ENCODE assay signal across 16 cellular contexts in genomic region chr3:145058483-145058882, GRCh38.
DNase-seq lines count a peak whose midpoint lies in the region; ATAC-seq and TF ChIP-seq lines count a peak whose summit lies in the region.
"Had no signal": no experiment of that assay in that cellular context is flagged by ENCODE, and none has a peak within 500 bp of the region (broad histone marks: within the 10 kb centered on the region; RNA-seq: fewer than 3 reads in every experiment).

No MANE protein-coding gene starts in this region.

- H3K36me3 Mint-ChIP-seq in Caco-2 (ENCODE audit: insufficient read depth, unreplicated experiment), result no peaks in the 10 kb centered on the region

- H3K36me3 ChIP-seq in Caco-2 (ENCODE audit: control insufficient read depth, insufficient read depth, low read length), result no peaks in the 10 kb centered on the region

- H3K4me3 Mint-ChIP-seq in Caco-2 (ENCODE audit: unreplicated experiment), result no peak overlapping the region
- H3K4me3 Mint-ChIP-seq: B cell had no signal

- TF ChIP-seq POLR2A in NB4 (IDR thresholded peaks at IDR 0.05; ENCODE audit: extremely low read depth, insufficient read length), result no peak

- H3K27me3 ChIP-seq in Caco-2 (replicated peaks; ENCODE audit: control insufficient read depth, insufficient read depth, low read length), result no peaks in the 10 kb centered on the region

- no peaks in the 10 kb centered on the region for H3K4me1 ChIP-seq in Caco-2

- H3K27ac Mint-ChIP-seq in Caco-2 (ENCODE audit: unreplicated experiment), result no peak overlapping the region
- H3K27ac Mint-ChIP-seq: B cell had no signal

- POLR2A ChIA-PET in Caco-2 (lab: Charles Lee), result no interaction called here

- ATAC-seq in HG03135 (IDR thresholded peaks at IDR 0.05; ENCODE audit: unreplicated experiment) (no peak), left cardiac atrium (no peak)

- no TSS peak for BruUV-seq in Caco-2 (replicated peaks; lab: Mats Ljungman, UMichigan)

- DNase-seq in KBM-7 (peak; percentile 28), NB4 (ENCODE audit: low read depth) (peak; percentile 36), SKM-1 (lab: John Stamatoyannopoulos, UW; ENCODE audit: unreplicated experiment) (peak; percentile 22), epithelial cell of prostate (ENCODE audit: low read depth, low spot score) (peak; percentile 3), Caco-2 (no peak), NCI-H1105 (lab: John Stamatoyannopoulos, UW) (no peak), left cardiac atrium (no peak)
- DNase-seq: COR-L47, GF-D8, NCI-H1436, NCI-H1930, NCI-H345, NCI-H526, SHP77 had no signal

- in situ Hi-C loops in KBM-7 (cut with MboI; ENCODE audit: low pct_unique_long_range_greater_than_20kb, low sequenced_read_pairs), result no loop called here

- CTCF ChIA-PET in Caco-2 (lab: Charles Lee), result no interaction called here

- H3K27ac ChIP-seq in epithelial cell of prostate, result no peak overlapping the region

- TF ChIP-seq CTCF in NB4 (IDR thresholded peaks at IDR 0.05; ENCODE audit: low read depth, low read length), result no peak
- no peak for TF ChIP-seq CTCF in Caco-2 (IDR thresholded peaks at IDR 0.05; ENCODE audit: insufficient read depth in 1 of 2, low read depth in 1 of 2, low read length in 1 of 2, severe bottlenecking in 1 of 2, unreplicated experiment in 1 of 2)

- peaks cover 13% of the 10 kb centered on the region for H3K9me3 Mint-ChIP-seq in Caco-2 (ENCODE audit: unreplicated experiment)

- H3K4me3 ChIP-seq in NB4 (ENCODE audit: low read depth, low read length), result no peak overlapping the region
- no peak overlapping the region for H3K4me3 ChIP-seq in Caco-2 (ENCODE audit: low read depth, low read length)

- H3K4me1 Mint-ChIP-seq in Caco-2 (ENCODE audit: low read depth, unreplicated experiment), result no peaks in the 10 kb centered on the region
- H3K4me1 Mint-ChIP-seq: B cell had no signal

- H3K27me3 Mint-ChIP-seq in Caco-2 (ENCODE audit: insufficient read depth, unreplicated experiment), result no peaks in the 10 kb centered on the region
- H3K27me3 Mint-ChIP-seq: B cell had no signal

- 0 out of 2 replicates have a peak, but pooled peaks cover 3% of the 10 kb centered on the region for H3K9me3 ChIP-seq in Caco-2

- intact Hi-C loops in Caco-2 (cut with micrococcal nuclease; ENCODE audit: unreplicated experiment) (no loop called here), left cardiac atrium (cut with DNase I) (no loop called here)

Comparison
In these comparisons a context has a peak if more than half of its experiments do, and no peak if none do; other contexts are left out.
1. DNase-seq: peak in KBM-7 (single experiment), NB4 (single experiment), SKM-1 (single experiment) and epithelial cell of prostate (single experiment); none in Caco-2 (0 of 2), NCI-H1105 (single experiment) and left cardiac atrium (single experiment).